In the genomic region with DNA sequence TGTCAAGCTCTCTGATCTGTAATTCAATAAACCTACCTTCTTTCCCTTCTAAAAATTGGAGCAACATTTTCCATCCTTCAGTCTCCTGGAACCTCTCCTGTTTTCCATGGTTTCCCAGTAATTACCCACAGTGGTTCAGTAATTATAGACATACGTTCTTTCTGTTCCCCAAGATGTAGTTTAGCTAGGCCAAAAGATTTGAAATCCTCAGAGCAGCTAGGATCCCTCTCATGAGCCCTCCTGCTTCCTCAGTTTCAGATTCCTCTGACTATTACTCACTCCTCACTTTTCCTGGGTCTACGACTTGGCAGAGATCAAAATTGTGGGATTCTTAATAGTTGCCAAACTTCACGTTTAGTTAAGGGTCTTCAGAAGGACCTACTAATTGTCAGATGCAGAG, we compare ENCODE assay signal across 14 cellular contexts.
DNase-seq lines count a peak whose midpoint lies in the region; ATAC-seq, FAIRE-seq and TF ChIP-seq lines count a peak whose summit lies in the region.
"Had no signal": no experiment of that assay in that cellular context is flagged by ENCODE, and none has a peak within 500 bp of the region (broad histone marks: within the 10 kb centered on the region; RNA-seq: fewer than 3 reads in every experiment).

No MANE protein-coding gene starts in this region.

- H3K56ac ChIP-seq in H1 (replicated peaks; ENCODE audit: insufficient read length, low read depth, low read length): no peak overlapping the region

- WGBS in H1 (ENCODE audit: extremely low coverage in 1 of 2, insufficient coverage in 1 of 2, insufficient read length in 1 of 2, insufficient replicate concordance in 2 of 2, low coverage in 1 of 2, low lambda C conversion rate in 2 of 2, missing lambda C conversion rate in 1 of 2), 2 experiments: 83% methylated on average over 3 of the region's 3 CpGs; no CpG with 5 or more reads in 1 of the 2 experiments

- CTCF ChIA-PET in H1 (lab: Charles Lee; ENCODE audit: partially characterized antibody): interaction anchor here (1.0 to 1.5 kb wide), 3 partner anchors 8 to 15 kb away, joined by 3 to 4 read pairs (median 3); no protein-coding TSS in a partner anchor

- no peak for TF ChIP-seq POLR2A in H1 (IDR thresholded peaks at IDR 0.05; ENCODE audit: control extremely low read depth in 1 of 2, low read depth in 2 of 2, low read length in 2 of 2)

- peaks cover 18% of the 10 kb centered on the region for H3K27me3 Mint-ChIP-seq in nephron (ENCODE audit: low read depth)

- H3K23me2 ChIP-seq in H1 (ENCODE audit: low read depth, low read length): no peaks in the 10 kb centered on the region

- no peak overlapping the region for H3K23ac ChIP-seq in H1 (ENCODE audit: insufficient read length)

- peak overlapping the region in 2 of 3 experiments; percentile 6 to 31 for H3K27ac Mint-ChIP-seq in nephron
- no peak overlapping the region for H3K27ac Mint-ChIP-seq in activated naive CD4-positive, alpha-beta T cell treated with anti-CD3 and anti-CD28 coated beads, Interleukin-2, amount 50 U/mL, for 72 hours

- H3K18ac ChIP-seq in H1 (ENCODE audit: extremely low read depth, low read length): no peak overlapping the region

- TF ChIP-seq RAD21 in H1 (IDR thresholded peaks at IDR 0.05 in 1 of 2, conservative IDR thresholded peaks at IDR 0.05 in 1 of 2; ENCODE audit: low read depth in 2 of 2, low read length in 2 of 2): no peak

- H3K4me1 Mint-ChIP-seq in nephron: peaks cover 42% of the 10 kb centered on the region

- no peaks in the 10 kb centered on the region for H3K36me3 ChIP-seq in H1 (ENCODE audit: control insufficient read depth in 2 of 4, insufficient read depth in 4 of 4, low read length in 3 of 4)

- peak; percentile 16 for DNase-seq in A172 (ENCODE audit: low spot score)
- DNase-seq in NOMO-1 treated with dmso at 0.1 percent for 144 hours (lab: John Stamatoyannopoulos, UW; ENCODE audit: unreplicated experiment): peak; percentile 19
- DNase-seq in H1 (ENCODE audit: low read depth in 1 of 2, low spot score in 2 of 2): no peak
- DNase-seq in stimulated activated CD4-positive, alpha-beta T cell treated with anti-CD3 and anti-CD28 coated beads, Interleukin-4, amount 100 ng/mL, for 4 hours: no peak
- no peak for DNase-seq in activated naive CD4-positive, alpha-beta T cell treated with anti-CD3 and anti-CD28 coated beads, Interleukin-2, amount 50 U/mL, for 72 hours (ENCODE audit: low spot score in 2 of 2)
- DNase-seq in NCI-H748 treated with DMSO at 0.1 percent for 48 hours (lab: John Stamatoyannopoulos, UW): no peak
- DNase-seq: activated CD8-positive, alpha-beta memory T cell treated with anti-CD3 and anti-CD28 coated beads, Interleukin-2, amount 50 U/mL, for 48 hours; Calu3; NCI-H1092 had no signal

- H3K79me2 ChIP-seq in H1 (ENCODE audit: control insufficient read depth in 1 of 2, insufficient read depth in 2 of 2, low read length in 2 of 2): no peaks in the 10 kb centered on the region

- no peak for TF ChIP-seq EP300 in H1 (IDR thresholded peaks at IDR 0.05; ENCODE audit: borderline replicate concordance in 1 of 2, low read depth in 2 of 2, low read length in 2 of 2)

- peaks cover 0 to 8% (median 2%) of the 10 kb centered on the region in 4 experiments; a peak in 2 of 7 replicates for H3K4me1 ChIP-seq in H1 (replicated peaks in 1 of 4; ENCODE audit: control insufficient read depth in 3 of 4, insufficient read depth in 4 of 4, low read length in 3 of 4)

- no peaks in the 10 kb centered on the region for H4K20me1 ChIP-seq in H1 (replicated peaks in 1 of 2; ENCODE audit: control insufficient read depth in 1 of 2, insufficient read depth in 2 of 2, low read length in 2 of 2)

- no peak overlapping the region for H3K4me2 ChIP-seq in H1 (ENCODE audit: insufficient read depth in 1 of 2, low read depth in 2 of 2, low read length in 2 of 2)

- H4K8ac ChIP-seq in H1 (ENCODE audit: extremely low read depth, insufficient read depth, low read length): no peak overlapping the region

- H2BK15ac ChIP-seq in H1 (ENCODE audit: low read length): no peak overlapping the region

- H3K27ac ChIP-seq in H1 (ENCODE audit: low read depth, low read length): no peak overlapping the region
- H3K27ac ChIP-seq: VCaP had no signal

- no peaks in the 10 kb centered on the region for H3K36me3 Mint-ChIP-seq in nephron (ENCODE audit: low read depth)
- no peaks in the 10 kb centered on the region for H3K36me3 Mint-ChIP-seq in activated naive CD4-positive, alpha-beta T cell treated with anti-CD3 and anti-CD28 coated beads, Interleukin-2, amount 50 U/mL, for 72 hours

- no peaks in the 10 kb centered on the region for H3K79me1 ChIP-seq in H1 (ENCODE audit: low read depth, low read length)

- H2BK5ac ChIP-seq in H1 (ENCODE audit: low read depth, low read length): no peak overlapping the region

- no peak overlapping the region for H3K9ac ChIP-seq in H1 (replicated peaks in 1 of 4; ENCODE audit: extremely low read depth in 1 of 4, low read depth in 3 of 4, low read length in 3 of 4)

- no peak overlapping the region for H3K14ac ChIP-seq in H1 (ENCODE audit: insufficient read length)

- H3K9me3 ChIP-seq in H1 (ENCODE audit: insufficient read depth in 2 of 2, low read depth in 1 of 2, low read length in 1 of 2): no peaks in the 10 kb centered on the region

- H4K5ac ChIP-seq in H1 (ENCODE audit: insufficient read length, low read depth, low read length): no peak overlapping the region

- H2AFZ ChIP-seq in H1 (ENCODE audit: low read length): peak overlapping the region; percentile 76; the same call in 1 of the 2 replicates

- H3K27me3 ChIP-seq in H1 (replicated peaks in 1 of 4; ENCODE audit: control insufficient read depth in 3 of 4, extremely low read depth in 1 of 4, insufficient read depth in 3 of 4, low read length in 3 of 4): no peaks in the 10 kb centered on the region

- H3K4me3 Mint-ChIP-seq in nephron: no peak overlapping the region

- H2BK120ac ChIP-seq in H1 (replicated peaks; ENCODE audit: low read depth, low read length): no peak overlapping the region

- TF ChIP-seq CTCF in H1 (IDR thresholded peaks at IDR 0.05; ENCODE audit: control extremely low read depth in 1 of 3, insufficient read depth in 1 of 3, low read depth in 1 of 3, low read length in 3 of 3) (no peak), nephron (IDR thresholded peaks at IDR 0.05; ENCODE audit: unreplicated experiment in 3 of 3) (no peak)

- no peak overlapping the region for H3K4ac ChIP-seq in H1 (replicated peaks; ENCODE audit: insufficient read length, low read depth, low read length)

- no peak overlapping the region for H2BK12ac ChIP-seq in H1 (ENCODE audit: low read depth, low read length)

- POLR2A ChIA-PET in H1 (lab: Charles Lee; ENCODE audit: partially characterized antibody): no interaction called here

- H3K9me3 Mint-ChIP-seq in nephron: peaks cover 4% of the 10 kb centered on the region
- no peaks in the 10 kb centered on the region for H3K9me3 Mint-ChIP-seq in activated naive CD4-positive, alpha-beta T cell treated with anti-CD3 and anti-CD28 coated beads, Interleukin-2, amount 50 U/mL, for 72 hours

- no peak overlapping the region for H3K4me3 ChIP-seq in H1 (ENCODE audit: extremely low read depth in 1 of 4, insufficient read depth in 2 of 4, low read depth in 3 of 4, low read length in 4 of 4)

- no peak for ATAC-seq in HG02798 (IDR thresholded peaks at IDR 0.05; ENCODE audit: poor library complexity, unreplicated experiment)
- ATAC-seq in activated naive CD4-positive, alpha-beta T cell treated with anti-CD3 and anti-CD28 coated beads, Interleukin-2, amount 50 U/mL, for 72 hours: no peak

- no peak overlapping the region for H2AK5ac ChIP-seq in H1 (ENCODE audit: low read depth, low read length)

- no peak for FAIRE-seq in H1 (lab: Jason Lieb, UNC)
- FAIRE-seq: A204.1, endometrium had no signal

- H4K91ac ChIP-seq in H1 (replicated peaks; ENCODE audit: insufficient read length, low read length): no peak overlapping the region

- no peak overlapping the region for H2BK20ac ChIP-seq in H1 (ENCODE audit: low read length)

TF ChIP-seq in H1, 55 proteins besides CTCF, POLR2A, EP300 and RAD21 (continues in another document):
- no peak for TF ChIP-seq TEAD4 (IDR thresholded peaks at IDR 0.05; ENCODE audit: low read depth, low read length)
- no peak for TF ChIP-seq ATF2 (IDR thresholded peaks at IDR 0.05; ENCODE audit: low read length)
- TF ChIP-seq ATF3 (IDR thresholded peaks at IDR 0.05; ENCODE audit: insufficient read depth, low read depth, low read length): no peak
- TF ChIP-seq, protein P1, sequence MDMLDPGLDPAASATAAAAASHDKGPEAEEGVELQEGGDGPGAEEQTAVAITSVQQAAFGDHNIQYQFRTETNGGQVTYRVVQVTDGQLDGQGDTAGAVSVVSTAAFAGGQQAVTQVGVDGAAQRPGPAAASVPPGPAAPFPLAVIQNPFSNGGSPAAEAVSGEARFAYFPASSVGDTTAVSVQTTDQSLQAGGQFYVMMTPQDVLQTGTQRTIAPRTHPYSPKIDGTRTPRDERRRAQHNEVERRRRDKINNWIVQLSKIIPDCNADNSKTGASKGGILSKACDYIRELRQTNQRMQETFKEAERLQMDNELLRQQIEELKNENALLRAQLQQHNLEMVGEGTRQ (IDR thresholded peaks at IDR 0.05; ENCODE audit: low read length): no peak
- TF ChIP-seq GTF2F1 (IDR thresholded peaks at IDR 0.05; ENCODE audit: borderline replicate concordance, low read depth, low read length): no peak
- TF ChIP-seq RXRA (IDR thresholded peaks at IDR 0.05; ENCODE audit: insufficient read depth, low read depth, low read length): no peak
- TF ChIP-seq RNF2 (IDR thresholded peaks at IDR 0.05; ENCODE audit: borderline replicate concordance, low read depth, low read length, missing control alignments, poor library complexity, severe bottlenecking): no peak
- TF ChIP-seq POLR2AphosphoS5 (IDR thresholded peaks at IDR 0.05; ENCODE audit: low read depth, low read length): no peak
- TF ChIP-seq, protein P2, sequence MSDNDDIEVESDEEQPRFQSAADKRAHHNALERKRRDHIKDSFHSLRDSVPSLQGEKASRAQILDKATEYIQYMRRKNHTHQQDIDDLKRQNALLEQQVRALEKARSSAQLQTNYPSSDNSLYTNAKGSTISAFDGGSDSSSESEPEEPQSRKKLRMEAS (IDR thresholded peaks at IDR 0.05): no peak

Comparison
In these comparisons a context has a peak if more than half of its experiments do, and no peak if none do; other contexts are left out.
1. DNase-seq: peak in A172 (single experiment) and NOMO-1 treated with dmso at 0.1 percent for 144 hours (single experiment); none in H1 (0 of 2), stimulated activated CD4-positive, alpha-beta T cell treated with anti-CD3 and anti-CD28 coated beads, Interleukin-4, amount 100 ng/mL, for 4 hours (0 of 2), activated naive CD4-positive, alpha-beta T cell treated with anti-CD3 and anti-CD28 coated beads, Interleukin-2, amount 50 U/mL, for 72 hours (0 of 2) and NCI-H748 treated with DMSO at 0.1 percent for 48 hours (single experiment).
2. H3K27ac Mint-ChIP-seq: peak in nephron (2 of 3); none in activated naive CD4-positive, alpha-beta T cell treated with anti-CD3 and anti-CD28 coated beads, Interleukin-2, amount 50 U/mL, for 72 hours (0 of 2).